Comparison of ENCODE assay signal across 2 cellular contexts in genomic region chr17:28049071-28049470, GRCh38.
A peak's percentile ranks its signal among the peaks of the same experiment; 100 is the strongest.
TF ChIP-seq lines count a peak whose summit lies in the region.

No MANE protein-coding gene starts in this region.

TF ChIP-seq in GM23338, 12 proteins besides CTCF, POLR2A, EP300 and RAD21:
- no peak for TF ChIP-seq CREB1 (CRISPR knock-in tag; IDR thresholded peaks at IDR 0.05; ENCODE audit: low read depth)
- no peak for TF ChIP-seq STAT1 (IDR thresholded peaks at IDR 0.05; ENCODE audit: unreplicated experiment)
- no peak for TF ChIP-seq NANOG (IDR thresholded peaks at IDR 0.05; ENCODE audit: borderline replicate concordance)
- no peak for TF ChIP-seq ETS1 (IDR thresholded peaks at IDR 0.05)

TF ChIP-seq in GM12878, 131 proteins besides CTCF, POLR2A, EP300 and RAD21:
- TF ChIP-seq FOXK2 (IDR thresholded peaks at IDR 0.05) (no peak), PKNOX1 (IDR thresholded peaks at IDR 0.05) (peak; percentile 47), POLR2AphosphoS2 (IDR thresholded peaks at IDR 0.05; ENCODE audit: low read depth, low read length) (no peak)
TF ChIP-seq in GM12878: peak in this region for 1.
